21 cellular contexts compared by ENCODE assay signal in genomic region chr9:137793196-137793841, GRCh38.
DNase-seq lines count a peak whose midpoint lies in the region; ATAC-seq, FAIRE-seq and TF ChIP-seq lines count a peak whose summit lies in the region.
"Had no signal": no experiment of that assay in that cellular context is flagged by ENCODE, and none has a peak within 500 bp of the region (broad histone marks: within the 10 kb centered on the region; RNA-seq: fewer than 3 reads in every experiment).

No MANE protein-coding gene starts in this region.

- TF ChIP-seq EP300 in K562 (IDR thresholded peaks at IDR 0.05; ENCODE audit: low read length), result no peak

- no peaks in the 10 kb centered on the region for H3K27me3 Mint-ChIP-seq in activated naive CD8-positive, alpha-beta T cell treated with anti-CD3 and anti-CD28 coated beads for 36 hours
- no peaks in the 10 kb centered on the region for H3K27me3 Mint-ChIP-seq in activated naive CD8-positive, alpha-beta T cell treated with anti-CD3 and anti-CD28 coated beads, Interleukin-2, amount 50 U/mL, for 24 hours
- H3K27me3 Mint-ChIP-seq in naive B cell, result no peaks in the 10 kb centered on the region

- in situ Hi-C loops in K562 (cut with MboI), result no loop called here

- WGBS in K562 (ENCODE audit: insufficient coverage, low coverage, missing lambda C conversion rate), result 95% methylated on average over 13 of the region's 13 CpGs

- POLR2A ChIA-PET in K562 (lab: Yijun Ruan, JAX), result no interaction called here

- no peaks in the 10 kb centered on the region for H3K9me1 ChIP-seq in K562 (ENCODE audit: control insufficient read depth, insufficient read depth, low read length)

- no peak overlapping the region for H3K4me2 ChIP-seq in K562 (ENCODE audit: insufficient read depth, low read length)

- H3K4me1 Mint-ChIP-seq in activated naive CD8-positive, alpha-beta T cell treated with anti-CD3 and anti-CD28 coated beads for 36 hours, result no peaks in the 10 kb centered on the region
- no peaks in the 10 kb centered on the region for H3K4me1 Mint-ChIP-seq in activated naive CD8-positive, alpha-beta T cell treated with anti-CD3 and anti-CD28 coated beads, Interleukin-2, amount 50 U/mL, for 24 hours
- peaks cover 0 to 1% (median 0%) of the 10 kb centered on the region in 3 donors for H3K4me1 Mint-ChIP-seq in naive B cell

- CTCF ChIA-PET in K562 (lab: Yijun Ruan, JAX; ENCODE audit: low intra/inter-chr PET ratio), result no interaction called here

- H3K9me3 ChIP-seq in K562 (replicated peaks; ENCODE audit: control insufficient read depth, insufficient read depth, low read depth, low read length), result no peaks in the 10 kb centered on the region
- H3K9me3 ChIP-seq: gastroesophageal sphincter, uterus had no signal

- no peak for ATAC-seq in activated naive CD8-positive, alpha-beta T cell treated with anti-CD3 and anti-CD28 coated beads, Interleukin-2, amount 50 U/mL, for 24 hours
- no peak for ATAC-seq in K562
- ATAC-seq in naive B cell (ENCODE audit: low read depth in 2 of 2), result no peak
- no peak for ATAC-seq in GM21786 (IDR thresholded peaks at IDR 0.05; ENCODE audit: unreplicated experiment)
- no peak for ATAC-seq in HG02610 (IDR thresholded peaks at IDR 0.05; ENCODE audit: unreplicated experiment)
- ATAC-seq: gastroesophageal sphincter had no signal

- H3K4me3 Mint-ChIP-seq in activated naive CD8-positive, alpha-beta T cell treated with anti-CD3 and anti-CD28 coated beads for 36 hours, result no peak overlapping the region
- no peak overlapping the region for H3K4me3 Mint-ChIP-seq in activated naive CD8-positive, alpha-beta T cell treated with anti-CD3 and anti-CD28 coated beads, Interleukin-2, amount 50 U/mL, for 24 hours
- no peak overlapping the region for H3K4me3 Mint-ChIP-seq in naive B cell

- H4K20me1 ChIP-seq in K562 (replicated peaks; ENCODE audit: control insufficient read depth, insufficient read depth, low read length), result no peaks in the 10 kb centered on the region

- H3K27ac Mint-ChIP-seq in activated naive CD8-positive, alpha-beta T cell treated with anti-CD3 and anti-CD28 coated beads for 36 hours, result peak overlapping the region; percentile 53
- H3K27ac Mint-ChIP-seq in activated naive CD8-positive, alpha-beta T cell treated with anti-CD3 and anti-CD28 coated beads, Interleukin-2, amount 50 U/mL, for 24 hours, result no peak overlapping the region
- H3K27ac Mint-ChIP-seq in naive B cell, result peak overlapping the region in 5 of 6 donors; percentile 27 to 88 (median 50)

- TSS peak; percentile 25 for BruUV-seq in K562 (replicated peaks; lab: Mats Ljungman, UMichigan)

- DNase-seq in activated naive CD8-positive, alpha-beta T cell treated with anti-CD3 and anti-CD28 coated beads for 36 hours, result no peak
- DNase-seq in activated naive CD8-positive, alpha-beta T cell treated with anti-CD3 and anti-CD28 coated beads, Interleukin-2, amount 50 U/mL, for 24 hours, result no peak
- no peak for DNase-seq in K562 (ENCODE audit: extremely low read depth in 1 of 4, low spot score in 3 of 4)
- DNase-seq in naive B cell, result no peak
- DNase-seq in H7, result no peak
- no peak for DNase-seq in NOMO-1 treated with dmso at 0.1 percent for 144 hours (lab: John Stamatoyannopoulos, UW; ENCODE audit: unreplicated experiment)
- DNase-seq: activated CD4-positive, alpha-beta T cell treated with anti-CD3 and anti-CD28 coated beads, Interleukin-2, amount 50 U/mL, for 4 hours; NCI-H1048; NCI-H1930; NCI-H446; SHP77; T-helper 9 cell; uterus had no signal

- no peaks in the 10 kb centered on the region for H3K4me1 ChIP-seq in K562 (replicated peaks in 1 of 2; ENCODE audit: control insufficient read depth in 2 of 2, insufficient read depth in 2 of 2, low read length in 2 of 2)
- H3K4me1 ChIP-seq: gastroesophageal sphincter, uterus had no signal

- H3K9ac ChIP-seq in K562 (ENCODE audit: insufficient read depth in 1 of 2, low read depth in 2 of 2, low read length in 2 of 2), result no peak overlapping the region

- H3K27me3 ChIP-seq in K562 (ENCODE audit: control insufficient read depth in 2 of 2, insufficient read depth in 2 of 2, low read length in 2 of 2) (no peaks in the 10 kb centered on the region), H7 (ENCODE audit: control insufficient read depth, insufficient read depth, low read length) (no peaks in the 10 kb centered on the region)
- H3K27me3 ChIP-seq: gastroesophageal sphincter, uterus had no signal

- no peak overlapping the region for H3K27ac ChIP-seq in K562 (ENCODE audit: extremely low read depth, low read depth, low read length)
- H3K27ac ChIP-seq: gastroesophageal sphincter, skin epidermis, uterus had no signal

- no peak overlapping the region for H2AFZ ChIP-seq in K562 (ENCODE audit: low read depth, low read length)

- H3K9me3 Mint-ChIP-seq in activated naive CD8-positive, alpha-beta T cell treated with anti-CD3 and anti-CD28 coated beads for 36 hours, result no peaks in the 10 kb centered on the region
- no peaks in the 10 kb centered on the region for H3K9me3 Mint-ChIP-seq in activated naive CD8-positive, alpha-beta T cell treated with anti-CD3 and anti-CD28 coated beads, Interleukin-2, amount 50 U/mL, for 24 hours
- peaks cover 0 to 2% (median 0%) of the 10 kb centered on the region in 7 donors for H3K9me3 Mint-ChIP-seq in naive B cell

- peaks cover 8% of the 10 kb centered on the region for H3K36me3 Mint-ChIP-seq in activated naive CD8-positive, alpha-beta T cell treated with anti-CD3 and anti-CD28 coated beads for 36 hours
- H3K36me3 Mint-ChIP-seq in activated naive CD8-positive, alpha-beta T cell treated with anti-CD3 and anti-CD28 coated beads, Interleukin-2, amount 50 U/mL, for 24 hours (ENCODE audit: low read depth), result peaks cover 40% of the 10 kb centered on the region
- H3K36me3 Mint-ChIP-seq in naive B cell, result peaks cover 44 to 54% of the 10 kb centered on the region in 2 donors

- no peaks in the 10 kb centered on the region for H3K79me2 ChIP-seq in K562 (ENCODE audit: control insufficient read depth, insufficient read depth, low read length)

- intact Hi-C loops in K562 (cut with micrococcal nuclease), result no loop called here

- no peak for TF ChIP-seq POLR2A in K562 (conservative IDR thresholded peaks at IDR 0.05)

- no peak for TF ChIP-seq CTCF in K562 (IDR thresholded peaks at IDR 0.05 in 2 of 3, conservative IDR thresholded peaks at IDR 0.05 in 1 of 3; ENCODE audit: insufficient read depth in 2 of 3, low read depth in 1 of 3, low read length in 3 of 3)

- peaks cover 69% of the 10 kb centered on the region; the same call in 2 of the 3 replicates for H3K36me3 ChIP-seq in K562 (ENCODE audit: control insufficient read depth, insufficient read depth, low read length)
- peaks cover 20% of the 10 kb centered on the region for H3K36me3 ChIP-seq in H7 (replicated peaks; ENCODE audit: control insufficient read depth, insufficient read depth, low read length)
- H3K36me3 ChIP-seq: uterus had no signal

- H3K4me3 ChIP-seq in K562 (no peak overlapping the region), H7 (ENCODE audit: insufficient read depth, low read depth, low read length) (no peak overlapping the region)
- H3K4me3 ChIP-seq: gastroesophageal sphincter, lung, skin epidermis, uterus had no signal

- FAIRE-seq in K562 (lab: Jason Lieb, UNC), result peak; percentile 46
- FAIRE-seq: D721Med, GM12891, H54 had no signal

- TF ChIP-seq RAD21 in K562 (CRISPR knock-in tag; conservative IDR thresholded peaks at IDR 0.05 in 1 of 2, IDR thresholded peaks at IDR 0.05 in 1 of 2), result no peak

TF ChIP-seq in K562, 482 proteins besides CTCF, POLR2A, EP300 and RAD21:
- no peak for TF ChIP-seq MBD2 (IDR thresholded peaks at IDR 0.05; ENCODE audit: borderline replicate concordance, low read depth)
- TF ChIP-seq FOXJ2 (tag; IDR thresholded peaks at IDR 0.05), result no peak
- no peak for TF ChIP-seq RBM17 (IDR thresholded peaks at IDR 0.05; ENCODE audit: borderline replicate concordance, low read depth, low read length)
- no peak for TF ChIP-seq ZNF224 (CRISPR knock-in tag; IDR thresholded peaks at IDR 0.05)
- no peak for TF ChIP-seq NRF1 (conservative IDR thresholded peaks at IDR 0.05 in 1 of 2, IDR thresholded peaks at IDR 0.05 in 1 of 2)
- no peak for TF ChIP-seq USF2 (CRISPR knock-in tag; IDR thresholded peaks at IDR 0.05)
- no peak for TF ChIP-seq RB1 (IDR thresholded peaks at IDR 0.05; ENCODE audit: low read depth)
TF ChIP-seq in K562: peak in this region for 0.
